In genomic region chr3:28667646-28668376, GRCh38 we compare ENCODE assay signal across 8 cellular contexts.
DNase-seq lines count a peak whose midpoint lies in the region; ATAC-seq, FAIRE-seq and TF ChIP-seq lines count a peak whose summit lies in the region.

No MANE protein-coding gene starts in this region.

- POLR2A ChIA-PET in A549 (lab: Yijun Ruan, JAX): no interaction called here

- H3K4me3 ChIP-seq in A549 (no peak overlapping the region), breast epithelium (no peak overlapping the region)

- no peaks in the 10 kb centered on the region for H3K27me3 ChIP-seq in breast epithelium

- H3K9me3 ChIP-seq in A549 (no peaks in the 10 kb centered on the region), breast epithelium (no peaks in the 10 kb centered on the region)

- DNase-seq in A549 (ENCODE audit: low read depth in 1 of 2, low spot score in 1 of 2): peak; percentile 11 to 65
- DNase-seq in GM13977 (ENCODE audit: low spot score): peak; percentile 41
- peak; percentile 61 for DNase-seq in NCI-H1048 (lab: John Stamatoyannopoulos, UW)
- DNase-seq in T-helper 1 cell: peak in 3 of 5 donors; percentile 4 to 66 (median 19)
- peak in 1 of 2 donors; percentile 46 for DNase-seq in breast epithelium (ENCODE audit: low spot score in 2 of 2)
- DNase-seq in kidney glomerular epithelial cell (lab: John Stamatoyannopoulos, UW): peak; percentile 29
- DNase-seq in stimulated activated CD4-positive, alpha-beta T cell treated with anti-CD3 and anti-CD28 coated beads, Interleukin-4, amount 100 ng/mL, for 1 hour: peak; percentile 34

- no peak overlapping the region for H3K4me2 ChIP-seq in A549

- 14% methylated on average over 4 of the region's 4 CpGs for WGBS in A549 (ENCODE audit: missing lambda C conversion rate)

- intact Hi-C loops in breast epithelium (cut with DNase I; ENCODE audit: low total_unique reads): no loop called here

- TF ChIP-seq RAD21 in A549 (conservative IDR thresholded peaks at IDR 0.05 in 1 of 2, IDR thresholded peaks at IDR 0.05 in 1 of 2): peak; percentile 58 to 59

- in situ Hi-C loops in GM13977 (cut with MboI; ENCODE audit: low pct_unique_long_range_greater_than_20kb, low sequenced_read_pairs, unreplicated experiment): no loop called here

- H3K36me3 ChIP-seq in breast epithelium: no peaks in the 10 kb centered on the region

- H3K4me1 ChIP-seq in A549 (no peaks in the 10 kb centered on the region), breast epithelium (no peaks in the 10 kb centered on the region)

- no peak for TF ChIP-seq EP300 in A549 (IDR thresholded peaks at IDR 0.05)

- peak; percentile 83 for FAIRE-seq in A549 (lab: Jason Lieb, UNC)

- TF ChIP-seq CTCF in A549 (IDR thresholded peaks at IDR 0.05) (peak; percentile 70), GM13977 (IDR thresholded peaks at IDR 0.05; ENCODE audit: extremely low read depth, insufficient read depth, missing control alignments) (peak; percentile 84), breast epithelium (IDR thresholded peaks at IDR 0.05) (peak; percentile 36 to 52 (median 45))

- ATAC-seq in A549 (peak; percentile 90 to 97), HG02763 (IDR thresholded peaks at IDR 0.05; ENCODE audit: unreplicated experiment) (peak; percentile 92)

- CTCF ChIA-PET in A549 (lab: Yijun Ruan, JAX): interaction anchor here (0.5 to 2.1 kb wide), 24 partner anchors 9 to 1227 kb away, joined by 3 to 11 read pairs (median 4); no protein-coding TSS in a partner anchor

- TF ChIP-seq POLR2A in A549 (IDR thresholded peaks at IDR 0.05; ENCODE audit: low read length): no peak
- no peak for TF ChIP-seq POLR2A in breast epithelium (IDR thresholded peaks at IDR 0.05)

- no peak overlapping the region for H3K27ac ChIP-seq in A549
- H3K27ac ChIP-seq in breast epithelium: no peak overlapping the region

TF ChIP-seq in A549, 52 proteins besides CTCF, POLR2A, EP300 and RAD21:
- no peak for TF ChIP-seq RARB (CRISPR knock-in tag; IDR thresholded peaks at IDR 0.05)
- peak; percentile 66 for TF ChIP-seq SMC3 (IDR thresholded peaks at IDR 0.05)
- TF ChIP-seq SREBF2 (IDR thresholded peaks at IDR 0.05): no peak
- TF ChIP-seq MAFK (IDR thresholded peaks at IDR 0.05; ENCODE audit: partially characterized antibody): no peak
- TF ChIP-seq ZNF302 (CRISPR knock-in tag; IDR thresholded peaks at IDR 0.05): no peak
- no peak for TF ChIP-seq EHF (CRISPR knock-in tag; IDR thresholded peaks at IDR 0.05)
- TF ChIP-seq FOSB (CRISPR knock-in tag; IDR thresholded peaks at IDR 0.05): no peak
